Comparison of ENCODE assay signal across 1 cellular context in genomic region chr2:162333968-162334367, GRCh38.
TF ChIP-seq lines count a peak whose summit lies in the region.

No MANE protein-coding gene starts in this region.

TF ChIP-seq in K562, 482 proteins besides CTCF, POLR2A, EP300 and RAD21:
- TF ChIP-seq MAFG (tag; conservative IDR thresholded peaks at IDR 0.05) (peak; percentile 32; the same call in 1 of the 2 replicates), HDAC8 (tag; IDR thresholded peaks at IDR 0.05) (no peak), JUNB (CRISPR knock-in tag; conservative IDR thresholded peaks at IDR 0.05) (no peak), ZNF316 (IDR thresholded peaks at IDR 0.05) (peak; percentile 27; the same call in 1 of the 2 replicates), ATF4 (CRISPR knock-in tag; IDR thresholded peaks at IDR 0.05) (no peak), MCM2 (IDR thresholded peaks at IDR 0.05; ENCODE audit: low read depth) (no peak), OTX1 (CRISPR knock-in tag; IDR thresholded peaks at IDR 0.05) (no peak), HIVEP1 (CRISPR knock-in tag; IDR thresholded peaks at IDR 0.05) (no peak), KLF1 (tag; IDR thresholded peaks at IDR 0.05) (no peak), FOXK2 (conservative IDR thresholded peaks at IDR 0.05 in 1 of 2, IDR thresholded peaks at IDR 0.05 in 1 of 2; ENCODE audit: low read depth in 2 of 2) (no peak), SFPQ (IDR thresholded peaks at IDR 0.05; ENCODE audit: low read depth, low read length) (no peak), ZBTB43 (CRISPR knock-in tag; IDR thresholded peaks at IDR 0.05) (no peak), ZNF764 (CRISPR knock-in tag; IDR thresholded peaks at IDR 0.05; ENCODE audit: low read depth) (no peak), YBX1 (IDR thresholded peaks at IDR 0.05) (no peak), FOXA3 (CRISPR knock-in tag; conservative IDR thresholded peaks at IDR 0.05 in 1 of 2, IDR thresholded peaks at IDR 0.05 in 1 of 2) (no peak)
- TF ChIP-seq, protein P1, sequence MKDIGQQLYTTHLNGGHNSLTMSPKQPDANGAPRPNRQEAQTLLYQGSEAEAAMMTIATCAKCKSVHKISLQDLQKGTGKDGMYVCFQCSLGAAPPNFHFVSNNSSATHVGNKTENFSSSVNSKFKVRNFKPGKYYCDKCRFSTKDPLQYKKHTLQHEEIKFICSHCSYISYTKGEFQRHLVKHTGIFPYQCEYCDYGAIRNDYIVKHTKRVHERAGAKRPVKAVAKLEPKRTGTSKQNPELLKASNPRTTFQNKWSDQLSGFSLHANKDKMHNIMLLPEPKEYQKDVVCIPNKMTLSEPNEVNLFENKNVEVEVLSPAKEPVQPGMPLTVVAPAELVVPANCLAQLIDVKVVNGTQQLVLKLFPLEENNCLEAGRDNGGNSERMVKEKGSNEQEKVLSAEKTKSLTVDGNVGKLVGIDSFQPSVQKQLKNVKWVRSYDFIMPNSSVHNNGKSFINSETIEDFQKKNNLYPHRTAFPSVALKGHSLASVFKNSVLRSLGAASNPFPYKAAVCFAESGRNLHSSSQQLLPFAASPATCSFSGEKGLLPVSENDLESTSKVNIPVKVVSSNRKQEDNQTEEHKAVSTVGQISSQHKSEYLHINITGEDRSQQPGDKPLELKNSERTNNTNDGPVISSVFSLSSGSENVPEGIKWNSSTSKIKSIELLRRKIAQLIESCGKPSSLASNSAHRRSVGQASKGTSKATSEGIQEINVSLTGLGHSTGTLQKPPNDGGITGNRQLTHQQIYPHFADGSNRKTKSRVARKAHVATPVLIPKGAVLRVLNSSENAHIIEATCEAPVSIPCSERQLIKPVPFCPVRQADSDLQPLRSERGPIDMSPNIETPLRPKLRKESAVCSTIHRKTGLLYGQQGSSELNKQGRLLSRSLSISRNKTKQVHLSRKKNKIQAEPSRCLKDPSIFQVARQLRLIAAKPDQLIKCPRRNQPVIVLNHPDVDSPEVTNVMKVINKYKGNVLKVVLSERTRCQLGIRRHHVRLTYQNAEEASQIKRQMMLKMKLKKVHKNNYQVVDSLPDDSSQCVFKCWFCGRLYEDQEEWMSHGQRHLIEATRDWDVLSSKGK (CRISPR knock-in tag; IDR thresholded peaks at IDR 0.05): no peak
- TF ChIP-seq, protein P2, sequence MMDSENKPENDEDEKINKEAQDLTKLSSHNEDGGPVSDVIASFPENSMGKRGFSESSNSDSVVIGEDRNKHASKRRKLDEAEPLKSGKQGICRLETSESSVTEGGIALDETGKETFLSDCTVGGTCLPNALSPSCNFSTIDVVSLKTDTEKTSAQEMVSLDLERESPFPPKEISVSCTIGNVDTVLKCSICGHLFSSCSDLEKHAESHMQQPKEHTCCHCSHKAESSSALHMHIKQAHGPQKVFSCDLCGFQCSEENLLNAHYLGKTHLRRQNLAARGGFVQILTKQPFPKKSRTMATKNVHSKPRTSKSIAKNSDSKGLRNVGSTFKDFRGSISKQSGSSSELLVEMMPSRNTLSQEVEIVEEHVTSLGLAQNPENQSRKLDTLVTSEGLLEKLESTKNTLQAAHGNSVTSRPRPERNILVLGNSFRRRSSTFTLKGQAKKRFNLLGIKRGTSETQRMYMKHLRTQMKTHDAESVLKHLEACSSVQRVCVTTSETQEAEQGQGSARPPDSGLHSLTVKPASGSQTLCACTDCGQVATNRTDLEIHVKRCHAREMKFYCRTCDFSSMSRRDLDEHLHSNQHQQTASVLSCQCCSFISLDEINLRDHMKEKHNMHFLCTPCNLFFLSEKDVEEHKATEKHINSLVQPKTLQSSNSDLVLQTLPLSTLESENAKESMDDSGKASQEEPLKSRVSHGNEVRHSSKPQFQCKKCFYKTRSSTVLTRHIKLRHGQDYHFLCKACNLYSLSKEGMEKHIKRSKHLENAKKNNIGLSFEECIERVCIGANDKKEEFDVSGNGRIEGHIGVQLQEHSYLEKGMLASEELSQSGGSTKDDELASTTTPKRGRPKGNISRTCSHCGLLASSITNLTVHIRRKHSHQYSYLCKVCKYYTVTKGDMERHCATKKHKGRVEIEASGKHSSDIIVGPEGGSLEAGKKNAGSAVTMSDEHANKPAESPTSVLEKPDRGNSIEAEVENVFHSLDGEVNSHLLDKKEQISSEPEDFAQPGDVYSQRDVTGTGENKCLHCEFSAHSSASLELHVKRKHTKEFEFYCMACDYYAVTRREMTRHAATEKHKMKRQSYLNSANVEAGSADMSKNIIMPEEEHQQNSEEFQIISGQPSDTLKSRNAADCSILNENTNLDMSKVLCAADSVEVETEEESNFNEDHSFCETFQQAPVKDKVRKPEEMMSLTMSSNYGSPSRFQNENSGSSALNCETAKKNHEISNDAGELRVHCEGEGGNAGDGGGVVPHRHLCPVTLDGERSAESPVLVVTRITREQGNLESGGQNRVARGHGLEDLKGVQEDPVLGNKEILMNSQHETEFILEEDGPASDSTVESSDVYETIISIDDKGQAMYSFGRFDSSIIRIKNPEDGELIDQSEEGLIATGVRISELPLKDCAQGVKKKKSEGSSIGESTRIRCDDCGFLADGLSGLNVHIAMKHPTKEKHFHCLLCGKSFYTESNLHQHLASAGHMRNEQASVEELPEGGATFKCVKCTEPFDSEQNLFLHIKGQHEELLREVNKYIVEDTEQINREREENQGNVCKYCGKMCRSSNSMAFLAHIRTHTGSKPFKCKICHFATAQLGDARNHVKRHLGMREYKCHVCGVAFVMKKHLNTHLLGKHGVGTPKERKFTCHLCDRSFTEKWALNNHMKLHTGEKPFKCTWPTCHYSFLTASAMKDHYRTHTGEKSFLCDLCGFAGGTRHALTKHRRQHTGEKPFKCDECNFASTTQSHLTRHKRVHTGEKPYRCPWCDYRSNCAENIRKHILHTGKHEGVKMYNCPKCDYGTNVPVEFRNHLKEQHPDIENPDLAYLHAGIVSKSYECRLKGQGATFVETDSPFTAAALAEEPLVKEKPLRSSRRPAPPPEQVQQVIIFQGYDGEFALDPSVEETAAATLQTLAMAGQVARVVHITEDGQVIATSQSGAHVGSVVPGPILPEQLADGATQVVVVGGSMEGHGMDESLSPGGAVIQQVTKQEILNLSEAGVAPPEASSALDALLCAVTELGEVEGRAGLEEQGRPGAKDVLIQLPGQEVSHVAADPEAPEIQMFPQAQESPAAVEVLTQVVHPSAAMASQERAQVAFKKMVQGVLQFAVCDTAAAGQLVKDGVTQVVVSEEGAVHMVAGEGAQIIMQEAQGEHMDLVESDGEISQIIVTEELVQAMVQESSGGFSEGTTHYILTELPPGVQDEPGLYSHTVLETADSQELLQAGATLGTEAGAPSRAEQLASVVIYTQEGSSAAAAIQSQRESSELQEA (IDR thresholded peaks at IDR 0.05; ENCODE audit: low read depth): no peak
- TF ChIP-seq, protein P3, sequence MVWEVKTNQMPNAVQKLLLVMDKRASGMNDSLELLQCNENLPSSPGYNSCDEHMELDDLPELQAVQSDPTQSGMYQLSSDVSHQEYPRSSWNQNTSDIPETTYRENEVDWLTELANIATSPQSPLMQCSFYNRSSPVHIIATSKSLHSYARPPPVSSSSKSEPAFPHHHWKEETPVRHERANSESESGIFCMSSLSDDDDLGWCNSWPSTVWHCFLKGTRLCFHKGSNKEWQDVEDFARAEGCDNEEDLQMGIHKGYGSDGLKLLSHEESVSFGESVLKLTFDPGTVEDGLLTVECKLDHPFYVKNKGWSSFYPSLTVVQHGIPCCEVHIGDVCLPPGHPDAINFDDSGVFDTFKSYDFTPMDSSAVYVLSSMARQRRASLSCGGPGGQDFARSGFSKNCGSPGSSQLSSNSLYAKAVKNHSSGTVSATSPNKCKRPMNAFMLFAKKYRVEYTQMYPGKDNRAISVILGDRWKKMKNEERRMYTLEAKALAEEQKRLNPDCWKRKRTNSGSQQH (CRISPR knock-in tag; IDR thresholded peaks at IDR 0.05): no peak
